30 cellular contexts compared by ENCODE assay signal in the genomic region with DNA sequence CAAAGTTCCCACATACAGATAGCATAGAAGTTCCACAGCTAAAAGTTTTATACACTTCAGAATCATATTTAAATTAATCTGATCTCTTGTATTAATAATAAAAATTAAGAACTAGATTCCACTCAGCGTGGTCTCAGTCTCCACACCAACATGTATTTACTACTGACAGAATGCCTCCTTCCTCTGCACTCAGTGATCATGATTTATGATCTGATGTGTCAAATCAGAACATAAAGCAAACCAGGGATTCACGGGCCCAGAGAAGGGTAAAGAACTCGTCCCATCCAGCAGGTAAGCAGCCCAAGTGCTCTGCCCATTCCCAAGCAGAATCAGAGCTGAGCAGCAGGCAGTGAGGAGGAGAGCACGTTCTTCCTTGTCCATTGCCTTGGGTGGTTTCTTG.
"Had no signal": no experiment of that assay in that cellular context is flagged by ENCODE, and none has a peak within 500 bp of the region (broad histone marks: within the 10 kb centered on the region; RNA-seq: fewer than 3 reads in every experiment).

No MANE protein-coding gene starts in this region.

- H3K4me1 Mint-ChIP-seq: stimulated activated memory B cell treated with anti-CD40 and anti-IgM and Interleukin-4, amounts not matched to agents 10 μg/mL and 1 μg/mL and 100 μg/mL, for 72 hours; stimulated activated naive CD8-positive, alpha-beta T cell treated with anti-CD3 and anti-CD28 coated beads, Interleukin-15, amount 100 ng/mL, for 72 hours had no signal

- H3K9me3 ChIP-seq: ovary, psoas muscle, right lobe of liver, sigmoid colon, suprapubic skin, testis, tibial nerve, upper lobe of left lung, vagina had no signal

- H3K4me1 ChIP-seq: psoas muscle, sigmoid colon, suprapubic skin, testis, tibial nerve, upper lobe of left lung, vagina had no signal

- DNase-seq: naive thymus-derived CD8-positive, alpha-beta T cell; nephron progenitor cell; occipital lobe; ovary; posterior cingulate gyrus; psoas muscle; right cardiac atrium; right lobe of liver; sigmoid colon; small intestine; stimulated activated CD4-positive, alpha-beta T cell treated with anti-CD3 and anti-CD28 coated beads, Interleukin-15, amount 100 ng/mL, for 24 hours; stimulated activated CD4-positive, alpha-beta T cell treated with anti-CD3 and anti-CD28 coated beads, Interleukin-2, amount 100 ng/mL, for 24 hours; stimulated activated CD4-positive, alpha-beta T cell treated with anti-CD3 and anti-CD28 coated beads, Interleukin-2, amount 100 ng/mL, for 48 hours; stimulated activated CD4-positive, alpha-beta T cell treated with anti-CD3 and anti-CD28 coated beads, Interleukin-4, amount 100 ng/mL, for 24 hours; stimulated activated naive CD4-positive, alpha-beta T cell; stimulated activated naive CD8-positive, alpha-beta T cell treated with anti-CD3 and anti-CD28 coated beads, Interleukin-15, amount 100 ng/mL, for 72 hours; stimulated activated naive CD8-positive, alpha-beta T cell treated with anti-CD3 and anti-CD28 coated beads, Interleukin-15, Interleukin-2, amounts not matched to agents 100 U/mL and 50 U/mL, for 24 hours; substantia nigra; testis; trophoblast cell; upper lobe of left lung had no signal

- H3K27me3 ChIP-seq: ovary, right lobe of liver, suprapubic skin, testis, tibial nerve, upper lobe of left lung, vagina had no signal

- ATAC-seq: naive thymus-derived CD8-positive, alpha-beta T cell; natural killer cell treated with Interleukin-12 subunit alpha and Interleukin-12 subunit beta and Interleukin-15 and Interleukin-18, amount 100 ng/mL, for 72 hours; psoas muscle; right cardiac atrium; right lobe of liver; stimulated activated naive CD8-positive, alpha-beta T cell treated with anti-CD3 and anti-CD28 coated beads, Interleukin-15, amount 100 ng/mL, for 72 hours; stimulated activated naive CD8-positive, alpha-beta T cell treated with anti-CD3 and anti-CD28 coated beads, Interleukin-15, Interleukin-2, amounts not matched to agents 100 U/mL and 50 U/mL, for 24 hours had no signal

- H3K36me3 Mint-ChIP-seq: naive thymus-derived CD8-positive, alpha-beta T cell; natural killer cell treated with Interleukin-12 subunit alpha and Interleukin-12 subunit beta and Interleukin-15 and Interleukin-18, amount 100 ng/mL, for 72 hours; stimulated activated memory B cell treated with anti-CD40 and anti-IgM and Interleukin-4, amounts not matched to agents 10 μg/mL and 1 μg/mL and 100 μg/mL, for 72 hours had no signal

- FAIRE-seq: small intestine, urothelium cell line had no signal

- H3K27me3 Mint-ChIP-seq: stimulated activated naive CD8-positive, alpha-beta T cell treated with anti-CD3 and anti-CD28 coated beads, Interleukin-15, amount 100 ng/mL, for 72 hours had no signal

- H2AFZ ChIP-seq: parathyroid adenoma had no signal

- H3K4me3 ChIP-seq: ovary, psoas muscle, right lobe of liver, sigmoid colon, suprapubic skin, testis, tibial nerve, upper lobe of left lung, vagina had no signal

- H3K79me2 ChIP-seq: parathyroid adenoma had no signal

- H3K27ac Mint-ChIP-seq: natural killer cell treated with Interleukin-12 subunit alpha and Interleukin-12 subunit beta and Interleukin-15 and Interleukin-18, amount 100 ng/mL, for 72 hours; nephron progenitor cell; progenitor cell of endocrine pancreas; stimulated activated memory B cell treated with anti-CD40 and anti-IgM and Interleukin-4, amounts not matched to agents 10 μg/mL and 1 μg/mL and 100 μg/mL, for 72 hours; stimulated activated naive CD8-positive, alpha-beta T cell treated with anti-CD3 and anti-CD28 coated beads, Interleukin-15, amount 100 ng/mL, for 72 hours had no signal

- H3K27ac ChIP-seq: ovary, parathyroid adenoma, psoas muscle, right lobe of liver, sigmoid colon, suprapubic skin, testis, tibial nerve, upper lobe of left lung, vagina had no signal

- H3K4me3 Mint-ChIP-seq: naive thymus-derived CD8-positive, alpha-beta T cell; natural killer cell treated with Interleukin-12 subunit alpha and Interleukin-12 subunit beta and Interleukin-15 and Interleukin-18, amount 100 ng/mL, for 72 hours; nephron progenitor cell; neural crest cell; stimulated activated memory B cell treated with anti-CD40 and anti-IgM and Interleukin-4, amounts not matched to agents 10 μg/mL and 1 μg/mL and 100 μg/mL, for 72 hours; stimulated activated naive CD8-positive, alpha-beta T cell treated with anti-CD3 and anti-CD28 coated beads, Interleukin-15, amount 100 ng/mL, for 72 hours had no signal

- H3K36me3 ChIP-seq: ovary, right lobe of liver, sigmoid colon, suprapubic skin, tibial nerve, upper lobe of left lung, vagina had no signal

- H3K9me3 Mint-ChIP-seq: naive thymus-derived CD8-positive, alpha-beta T cell; natural killer cell treated with Interleukin-12 subunit alpha and Interleukin-12 subunit beta and Interleukin-15 and Interleukin-18, amount 100 ng/mL, for 72 hours; nephron progenitor cell; neural crest cell; stimulated activated memory B cell treated with anti-CD40 and anti-IgM and Interleukin-4, amounts not matched to agents 10 μg/mL and 1 μg/mL and 100 μg/mL, for 72 hours; stimulated activated naive CD8-positive, alpha-beta T cell treated with anti-CD3 and anti-CD28 coated beads, Interleukin-15, amount 100 ng/mL, for 72 hours had no signal
